In the genomic region with DNA sequence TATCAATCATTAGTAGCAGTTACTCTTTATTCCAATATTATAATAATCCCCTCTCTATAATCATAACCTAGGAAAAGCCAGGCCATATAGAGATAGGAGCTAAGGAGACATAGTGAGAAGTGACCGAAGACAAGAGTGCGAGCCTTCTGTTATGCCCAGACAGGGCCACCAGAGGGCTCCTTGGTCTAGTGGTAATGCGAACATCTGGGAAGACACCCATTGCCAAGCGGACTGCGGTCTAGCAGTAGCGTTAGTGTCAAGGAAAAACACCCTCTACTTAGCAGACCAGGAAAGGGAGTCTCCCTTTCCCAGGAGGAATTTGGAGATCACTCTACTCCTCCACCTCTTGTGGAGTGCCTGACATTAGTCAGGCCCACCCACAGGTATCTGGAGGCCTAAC, we compare ENCODE assay signal across 23 cellular contexts.
"Had no signal": no experiment of that assay in that cellular context is flagged by ENCODE, and none has a peak within 500 bp of the region (broad histone marks: within the 10 kb centered on the region; RNA-seq: fewer than 3 reads in every experiment).

No MANE protein-coding gene starts in this region.

- DNase-seq: activated CD4-positive, alpha-beta memory T cell treated with anti-CD3 and anti-CD28 coated beads for 36 hours; activated CD4-positive, alpha-beta T cell treated with anti-CD3 and anti-CD28 coated beads for 4 hours; activated naive CD4-positive, alpha-beta T cell; activated naive CD8-positive, alpha-beta T cell treated with anti-CD3 and anti-CD28 coated beads for 36 hours; activated T-cell treated with anti-CD3 and anti-CD28 coated beads, Interleukin-2, amount 50 U/mL, for 1 hour; amniotic stem cell; endodermal cell; heart left ventricle; left cardiac atrium; mesenchymal stem cell; naive thymus-derived CD8-positive, alpha-beta T cell; ovary; psoas muscle; right cardiac atrium; stimulated activated CD4-positive, alpha-beta T cell treated with anti-CD3 and anti-CD28 coated beads, Interleukin-2, amount 100 ng/mL, for 24 hours; stimulated activated naive CD8-positive, alpha-beta T cell treated with anti-CD3 and anti-CD28 coated beads, Interleukin-15, Interleukin-2, amounts not matched to agents 100 U/mL and 50 U/mL, for 24 hours; substantia nigra; T1000 had no signal

- ATAC-seq: activated T-helper 17 cell treated with anti-CD3 and anti-CD28 coated beads, Interleukin-2, amount 50 U/mL, for 72 hours; gastroesophageal sphincter; heart left ventricle; left cardiac atrium; naive thymus-derived CD8-positive, alpha-beta T cell; psoas muscle; right cardiac atrium; stimulated activated naive CD8-positive, alpha-beta T cell treated with anti-CD3 and anti-CD28 coated beads, Interleukin-15, Interleukin-2, amounts not matched to agents 100 U/mL and 50 U/mL, for 24 hours had no signal

- H3K4me1 ChIP-seq: gastroesophageal sphincter, heart left ventricle, psoas muscle, tibial nerve had no signal

- H3K27ac ChIP-seq: epithelial cell of prostate, gastroesophageal sphincter, heart left ventricle, ovary, psoas muscle, tibial nerve, VCaP had no signal

- H3K27me3 ChIP-seq: gastroesophageal sphincter, heart left ventricle, ovary, tibial nerve had no signal

- H3K9me3 ChIP-seq: gastroesophageal sphincter, heart left ventricle, ovary, psoas muscle, tibial nerve had no signal

- H3K36me3 ChIP-seq: gastroesophageal sphincter, heart left ventricle, ovary, tibial nerve had no signal

- H3K4me3 ChIP-seq: gastroesophageal sphincter, heart left ventricle, ovary, psoas muscle, tibial nerve had no signal
